8 cellular contexts compared by ENCODE assay signal in the genomic region with DNA sequence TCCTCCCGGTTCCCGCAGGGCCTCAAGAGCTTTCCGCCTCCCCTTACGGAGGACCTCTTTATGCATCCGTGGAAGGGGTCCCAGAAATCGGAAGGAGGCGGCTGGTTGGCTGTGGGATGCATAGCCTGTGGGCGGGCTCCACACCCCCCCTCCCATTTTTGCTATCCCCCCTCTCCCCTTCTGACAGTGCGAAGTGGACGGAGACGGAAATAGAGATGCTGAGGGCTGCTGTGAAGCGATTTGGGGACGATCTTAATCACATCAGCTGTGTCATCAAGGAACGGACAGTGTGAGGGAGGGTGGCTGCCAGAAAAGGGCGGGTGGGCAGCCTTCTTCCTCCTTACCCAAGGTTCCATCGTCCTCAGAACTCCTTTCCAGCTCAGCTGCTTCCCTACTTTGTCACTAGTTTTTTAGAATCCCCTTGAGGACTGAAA. TPM values are rescaled to one million over a fixed set of nuclear protein-coding genes. Genes with fewer than 3 reads are reported as not detected.
DNase-seq lines count a peak whose midpoint lies in the region; ATAC-seq and TF ChIP-seq lines count a peak whose summit lies in the region.

No MANE protein-coding gene starts in this region.

- ATAC-seq in activated T-cell treated with anti-CD3 and anti-CD28 coated beads, Interleukin-2, amount 50 U/mL, for 72 hours (replicated peaks in 1 of 2) = peak in 1 of 2 donors; percentile 15
- no peak for ATAC-seq in HG03439 (IDR thresholded peaks at IDR 0.05; ENCODE audit: unreplicated experiment)

- H3K4me3 ChIP-seq in adipocyte (ENCODE audit: low read length) (peak overlapping the region; percentile 83), liver (ENCODE audit: low read depth in 1 of 3, low read length in 3 of 3) (peak overlapping the region in 2 of 3 donors; percentile 19 to 82), tibial nerve (peak overlapping the region; percentile 71 to 98 (median 90))

- no peaks in the 10 kb centered on the region for H3K9me3 ChIP-seq in adipocyte (ENCODE audit: control insufficient read depth, low read length)
- H3K9me3 ChIP-seq in liver (ENCODE audit: control insufficient read depth in 4 of 4, low read length in 3 of 4) = no peaks in the 10 kb centered on the region
- no peaks in the 10 kb centered on the region for H3K9me3 ChIP-seq in tibial nerve

- H3K9me3 Mint-ChIP-seq in activated T-cell treated with anti-CD3 and anti-CD28 coated beads, Interleukin-2, amount 50 U/mL, for 72 hours = no peaks in the 10 kb centered on the region

- H3K4me3 Mint-ChIP-seq in activated T-cell treated with anti-CD3 and anti-CD28 coated beads, Interleukin-2, amount 50 U/mL, for 72 hours = peak overlapping the region; percentile 92

- TF ChIP-seq POLR2A in tibial nerve (IDR thresholded peaks at IDR 0.05) = no peak

- TF ChIP-seq CTCF in liver (IDR thresholded peaks at IDR 0.05; ENCODE audit: low read depth, low read length, missing input control) = no peak
- no peak for TF ChIP-seq CTCF in tibial nerve (IDR thresholded peaks at IDR 0.05)

- H3K4me1 Mint-ChIP-seq in activated T-cell treated with anti-CD3 and anti-CD28 coated beads, Interleukin-2, amount 50 U/mL, for 72 hours (ENCODE audit: low read depth) = peaks cover 61% of the 10 kb centered on the region

- H3K27ac Mint-ChIP-seq in activated T-cell treated with anti-CD3 and anti-CD28 coated beads, Interleukin-2, amount 50 U/mL, for 72 hours = peak overlapping the region; percentile 92

- H3K27me3 Mint-ChIP-seq in activated T-cell treated with anti-CD3 and anti-CD28 coated beads, Interleukin-2, amount 50 U/mL, for 72 hours (ENCODE audit: low read depth) = no peaks in the 10 kb centered on the region

- H3K27ac ChIP-seq in liver (ENCODE audit: low read depth in 1 of 2, low read length in 2 of 2) (peak overlapping the region; percentile 96 to 99), tibial nerve (peak overlapping the region; percentile 95 to 98 (median 98))

- peak in 1 of 2 donors; percentile 60 for DNase-seq in activated T-cell treated with anti-CD3 and anti-CD28 coated beads, Interleukin-2, amount 50 U/mL, for 72 hours
- DNase-seq in activated T-cell treated with anti-CD3 and anti-CD28 coated beads, Interleukin-2, amount 50 U/mL, for 48 hours = no peak
- peak; percentile 34 for DNase-seq in adipocyte (ENCODE audit: low read depth)
- no peak for DNase-seq in tibial nerve (ENCODE audit: low spot score in 2 of 2)
- DNase-seq in NCI-H187 (lab: John Stamatoyannopoulos, UW) = no peak
- DNase-seq in NCI-H2171 (lab: John Stamatoyannopoulos, UW) = no peak

- peaks cover 15 to 18% of the 10 kb centered on the region in 2 donors for H3K36me3 Mint-ChIP-seq in activated T-cell treated with anti-CD3 and anti-CD28 coated beads, Interleukin-2, amount 50 U/mL, for 72 hours (ENCODE audit: insufficient read depth in 2 of 2)

- 66% methylated on average over 16 of the region's 16 CpGs for WGBS in liver
- WGBS in tibial nerve, 2 donors = 26 to 39% methylated on average over 15 to 16 of the region's 16 CpGs

- peak overlapping the region; percentile 90 for H3K9ac ChIP-seq in adipocyte (ENCODE audit: low read length)
- peak overlapping the region; percentile 1 to 67 for H3K9ac ChIP-seq in liver (ENCODE audit: low read depth in 1 of 2, low read length in 2 of 2)

- no peak for TF ChIP-seq EP300 in tibial nerve (IDR thresholded peaks at IDR 0.05)

- TF ChIP-seq RAD21 in liver (IDR thresholded peaks at IDR 0.05) = no peak

- H3K4me1 ChIP-seq in adipocyte (ENCODE audit: control insufficient read depth, insufficient read depth, low read length) = peaks cover 62% of the 10 kb centered on the region
- peaks cover 9 to 47% (median 29%) of the 10 kb centered on the region in 4 donors for H3K4me1 ChIP-seq in liver (ENCODE audit: control insufficient read depth in 4 of 4, insufficient read depth in 4 of 4, low read length in 3 of 4)
- H3K4me1 ChIP-seq in tibial nerve = peaks cover 0 to 80% (median 44%) of the 10 kb centered on the region in 4 donors

- no peaks in the 10 kb centered on the region for H3K36me3 ChIP-seq in adipocyte (ENCODE audit: control insufficient read depth, insufficient read depth, low read length, severe bottlenecking)
- H3K36me3 ChIP-seq in liver (ENCODE audit: control insufficient read depth in 4 of 4, insufficient read depth in 3 of 4, low read depth in 1 of 4, low read length in 3 of 4) = no peaks in the 10 kb centered on the region
- peaks cover 0 to 16% (median 0%) of the 10 kb centered on the region in 3 donors for H3K36me3 ChIP-seq in tibial nerve

- H3K27me3 ChIP-seq in adipocyte (replicated peaks; ENCODE audit: control insufficient read depth, insufficient read depth, low read length) = no peaks in the 10 kb centered on the region
- H3K27me3 ChIP-seq in liver (ENCODE audit: control insufficient read depth in 4 of 4, insufficient read depth in 4 of 4, low read length in 3 of 4) = no peaks in the 10 kb centered on the region
- H3K27me3 ChIP-seq in tibial nerve = no peaks in the 10 kb centered on the region

TF ChIP-seq in liver, 16 proteins besides CTCF, POLR2A, EP300 and RAD21 (continues in another document):
- TF ChIP-seq, protein P1, sequence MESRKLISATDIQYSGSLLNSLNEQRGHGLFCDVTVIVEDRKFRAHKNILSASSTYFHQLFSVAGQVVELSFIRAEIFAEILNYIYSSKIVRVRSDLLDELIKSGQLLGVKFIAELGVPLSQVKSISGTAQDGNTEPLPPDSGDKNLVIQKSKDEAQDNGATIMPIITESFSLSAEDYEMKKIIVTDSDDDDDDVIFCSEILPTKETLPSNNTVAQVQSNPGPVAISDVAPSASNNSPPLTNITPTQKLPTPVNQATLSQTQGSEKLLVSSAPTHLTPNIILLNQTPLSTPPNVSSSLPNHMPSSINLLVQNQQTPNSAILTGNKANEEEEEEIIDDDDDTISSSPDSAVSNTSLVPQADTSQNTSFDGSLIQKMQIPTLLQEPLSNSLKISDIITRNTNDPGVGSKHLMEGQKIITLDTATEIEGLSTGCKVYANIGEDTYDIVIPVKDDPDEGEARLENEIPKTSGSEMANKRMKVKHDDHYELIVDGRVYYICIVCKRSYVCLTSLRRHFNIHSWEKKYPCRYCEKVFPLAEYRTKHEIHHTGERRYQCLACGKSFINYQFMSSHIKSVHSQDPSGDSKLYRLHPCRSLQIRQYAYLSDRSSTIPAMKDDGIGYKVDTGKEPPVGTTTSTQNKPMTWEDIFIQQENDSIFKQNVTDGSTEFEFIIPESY (IDR thresholded peaks at IDR 0.05) = no peak
- TF ChIP-seq EGR1 (IDR thresholded peaks at IDR 0.05; ENCODE audit: low read depth in 2 of 2) (no peak), SP1 (IDR thresholded peaks at IDR 0.05) (no peak), FOXA1 (IDR thresholded peaks at IDR 0.05) (no peak), HNF4A (conservative IDR thresholded peaks at IDR 0.05) (no peak), NR2F2 (IDR thresholded peaks at IDR 0.05) (no peak), JUND (IDR thresholded peaks at IDR 0.05) (no peak), MAX (IDR thresholded peaks at IDR 0.05) (no peak), RXRA (IDR thresholded peaks at IDR 0.05) (no peak), REST (IDR thresholded peaks at IDR 0.05) (no peak), FOXA2 (IDR thresholded peaks at IDR 0.05) (no peak), HNF4G (IDR thresholded peaks at IDR 0.05) (no peak)

RNA-seq across cellular contexts. Expression of gene RNASEK, which starts 3.2 kb away (rescaled TPM):
- 100 to 1,000 TPM; 127 to 160 TPM for total RNA-seq in activated T-cell treated with anti-CD3 and anti-CD28 coated beads, Interleukin-2, amount 50 U/mL, for 72 hours
- 10 to 100 TPM; 13.5 to 65.5 TPM for total RNA-seq in liver
- polyA plus RNA-seq in liver = 100 to 1,000 TPM; 196 to 384 TPM
- 10 to 100 TPM; 17.8 to 83.4 (median 54.6) TPM for total RNA-seq in tibial nerve

RNA-seq across cellular contexts. Expression of gene BCL6B, which starts 7.2 kb away (rescaled TPM):
- total RNA-seq in activated T-cell treated with anti-CD3 and anti-CD28 coated beads, Interleukin-2, amount 50 U/mL, for 72 hours = 1 to 10 TPM; 1.4 to 2.0 TPM
- total RNA-seq in liver (1 to 10 TPM; 1.1 to 5.7 TPM), tibial nerve (1 to 10 TPM; 1.9 to 8.1 (median 3.2) TPM)
- 1 to 10 TPM; 1.7 to 1.8 TPM for polyA plus RNA-seq in liver

RNA-seq across cellular contexts. Expression of gene ALOX12, which starts 19.8 kb away (rescaled TPM):
- not detected for total RNA-seq in activated T-cell treated with anti-CD3 and anti-CD28 coated beads, Interleukin-2, amount 50 U/mL, for 72 hours
- total RNA-seq in liver (1 to 10 TPM in 1 of 2 donors, not detected in 1; 3.1 TPM), tibial nerve (not detected)
- polyA plus RNA-seq in liver = under 1 TPM; 0.03 to 0.24 TPM

RNA-seq across cellular contexts. Expression of gene SLC16A13, which starts 20.2 kb away (rescaled TPM):
- total RNA-seq in activated T-cell treated with anti-CD3 and anti-CD28 coated beads, Interleukin-2, amount 50 U/mL, for 72 hours = 1 to 10 TPM; 5.3 to 5.5 TPM
- 10 to 100 TPM in 1 of 2 donors, 1 to 10 TPM in 1; 2.3 to 26.6 TPM for total RNA-seq in liver
- 10 to 100 TPM; 33.3 to 43.2 TPM for polyA plus RNA-seq in liver
- 1 to 10 TPM in 2 of 4 donors, under 1 TPM in 2; 0.22 to 1.8 (median 1.1) TPM for total RNA-seq in tibial nerve

RNA-seq across cellular contexts. Expression of gene SLC16A11, which starts 28.3 kb away (rescaled TPM):
- total RNA-seq in activated T-cell treated with anti-CD3 and anti-CD28 coated beads, Interleukin-2, amount 50 U/mL, for 72 hours = 1 to 10 TPM; 2.0 to 2.9 TPM
- total RNA-seq in liver (1 to 10 TPM; 1.7 to 3.3 TPM), tibial nerve (under 1 TPM in 1 of 4 donors, not detected in 3; 0.78 TPM)
- 1 to 10 TPM; 3.0 to 8.2 TPM for polyA plus RNA-seq in liver
